Comparison of ENCODE assay signal across 8 cellular contexts in genomic region chr9:113593682-113594281, GRCh38.
A peak's percentile ranks its signal among the peaks of the same experiment; 100 is the strongest.
DNase-seq lines count a peak whose midpoint lies in the region; ATAC-seq and TF ChIP-seq lines count a peak whose summit lies in the region.

No MANE protein-coding gene starts in this region.

- in situ Hi-C loops in KBM-7 (cut with MboI; ENCODE audit: low pct_unique_long_range_greater_than_20kb, low sequenced_read_pairs): loop anchor here (10.0 kb wide), 1 partner anchor 61 kb away; no protein-coding TSS in a partner anchor

- TF ChIP-seq CTCF in omental fat pad (IDR thresholded peaks at IDR 0.05): no peak

- DNase-seq in DMS 273 treated with DMSO at 0.1 percent for 48 hours (lab: John Stamatoyannopoulos, UW): peak; percentile 84
- peak; percentile 94 for DNase-seq in KBM-7
- DNase-seq in amniotic epithelial cell (ENCODE audit: low read depth): peak; percentile 94
- peak; percentile 96 for DNase-seq in cardiac septum (ENCODE audit: low spot score)
- peak; percentile 57 for DNase-seq in omental fat pad (ENCODE audit: low spot score)
- DNase-seq in stimulated activated naive CD4-positive, alpha-beta T cell (lab: John Stamatoyannopoulos, UW): no peak

- intact Hi-C loops in cardiac septum (cut with DNase I): loop anchor here (2.0 to 5.0 kb wide), 2 partner anchors 27 to 251 kb away; partner anchors contain the start of gene WDR31

- ATAC-seq in GM21515 (IDR thresholded peaks at IDR 0.05; ENCODE audit: unreplicated experiment) (peak; percentile 48), omental fat pad (ENCODE audit: low FRiP score) (peak; percentile 95), HG03378 (IDR thresholded peaks at IDR 0.05; ENCODE audit: unreplicated experiment) (no peak)

Comparison
In these comparisons a context has a peak if more than half of its experiments do, and no peak if none do; other contexts are left out.
1. DNase-seq: peak in DMS 273 treated with DMSO at 0.1 percent for 48 hours (single experiment), KBM-7 (single experiment), amniotic epithelial cell (single experiment), cardiac septum (single experiment) and omental fat pad (single experiment); none in stimulated activated naive CD4-positive, alpha-beta T cell (0 of 6).